31 cellular contexts compared by ENCODE assay signal in genomic region chr3:45362161-45362560, GRCh38.
"Had no signal": no experiment of that assay in that cellular context is flagged by ENCODE, and none has a peak within 500 bp of the region (broad histone marks: within the 10 kb centered on the region; RNA-seq: fewer than 3 reads in every experiment).

No MANE protein-coding gene starts in this region.

- H3K27ac Mint-ChIP-seq: activated B cell treated with CpG ODN at 0.5 μM for 24 hours; activated CD4-positive, alpha-beta memory T cell treated with anti-CD3 and anti-CD28 coated beads, Interleukin-2, amount 10 ng/mL, durations not matched to agents 7 days and 5 days; activated CD4-positive, alpha-beta T cell treated with anti-CD3 and anti-CD28 coated beads, Interleukin-2, amount 10 ng/mL, durations not matched to agents 7 days and 5 days; activated CD8-positive, alpha-beta memory T cell treated with anti-CD3 and anti-CD28 coated beads, Interleukin-2, amount 10 ng/mL, durations not matched to agents 7 days and 5 days; activated CD8-positive, alpha-beta T cell treated with anti-CD3 and anti-CD28 coated beads, Interleukin-2, amount 10 ng/mL, durations not matched to agents 7 days and 5 days; activated naive CD4-positive, alpha-beta T cell treated with anti-CD3 and anti-CD28 coated beads, Interleukin-2, amount 50 U/mL, for 72 hours; activated naive CD8-positive, alpha-beta T cell treated with anti-CD3 and anti-CD28 coated beads for 36 hours; activated T-cell treated with anti-CD3 and anti-CD28 coated beads, Interleukin-2, amount 50 U/mL, for 24 hours; activated T-helper 2 cell treated with anti-CD3 and anti-CD28 coated beads, Interferon-gamma antibody, Interleukin-2, Interleukin-4, amounts not matched to agents 10 μg/mL and 5 μg/mL and 100 μg/mL, durations not matched to agents 14 hours and 24 hours and 36 hours; T-helper 1 cell treated with Interleukin-12 subunit alpha and Interleukin-12 subunit beta and Interleukin-4 antibody, amounts not matched to agents 30 μg/mL and 1 μg/mL, for 36 hours; T-helper 2 cell treated with Interferon-gamma antibody and Interleukin-4, amounts not matched to agents 5 μg/mL and 100 μg/mL, for 36 hours had no signal

- H3K4me3 Mint-ChIP-seq: activated B cell treated with CpG ODN at 0.5 μM for 24 hours; activated CD4-positive, alpha-beta memory T cell treated with anti-CD3 and anti-CD28 coated beads, Interleukin-2, amount 10 ng/mL, durations not matched to agents 7 days and 5 days; activated CD4-positive, alpha-beta T cell treated with anti-CD3 and anti-CD28 coated beads, Interleukin-2, amount 10 ng/mL, durations not matched to agents 7 days and 5 days; activated CD8-positive, alpha-beta memory T cell treated with anti-CD3 and anti-CD28 coated beads, Interleukin-2, amount 10 ng/mL, durations not matched to agents 7 days and 5 days; activated CD8-positive, alpha-beta T cell treated with anti-CD3 and anti-CD28 coated beads, Interleukin-2, amount 10 ng/mL, durations not matched to agents 7 days and 5 days; activated naive CD4-positive, alpha-beta T cell treated with anti-CD3 and anti-CD28 coated beads, Interleukin-2, amount 10 ng/mL, durations not matched to agents 7 days and 5 days; activated naive CD8-positive, alpha-beta T cell treated with anti-CD3 and anti-CD28 coated beads for 36 hours; activated T-cell treated with anti-CD3 and anti-CD28 coated beads, Interleukin-2, amount 50 U/mL, for 24 hours; T-helper 1 cell treated with Interleukin-12 subunit alpha and Interleukin-12 subunit beta and Interleukin-4 antibody, amounts not matched to agents 30 μg/mL and 1 μg/mL, for 36 hours; T-helper 2 cell treated with Interferon-gamma antibody and Interleukin-4, amounts not matched to agents 5 μg/mL and 100 μg/mL, for 36 hours had no signal

- H3K9me3 ChIP-seq: adrenal gland, body of pancreas, breast epithelium had no signal

- H3K36me3 ChIP-seq: adrenal gland, brain microvascular endothelial cell, breast epithelium had no signal

- H3K9me3 Mint-ChIP-seq: activated CD4-positive, alpha-beta memory T cell treated with anti-CD3 and anti-CD28 coated beads, Interleukin-2, amount 10 ng/mL, durations not matched to agents 7 days and 5 days; activated naive CD4-positive, alpha-beta T cell treated with anti-CD3 and anti-CD28 coated beads, Interleukin-2, amount 10 ng/mL, durations not matched to agents 7 days and 5 days; activated naive CD8-positive, alpha-beta T cell treated with anti-CD3 and anti-CD28 coated beads for 36 hours; activated T-cell treated with anti-CD3 and anti-CD28 coated beads, Interleukin-2, amount 50 U/mL, for 24 hours; activated T-helper 2 cell treated with anti-CD3 and anti-CD28 coated beads, Interferon-gamma antibody, Interleukin-2, Interleukin-4, amounts not matched to agents 10 μg/mL and 5 μg/mL and 100 μg/mL, durations not matched to agents 14 hours and 24 hours and 36 hours; T-helper 2 cell treated with Interferon-gamma antibody and Interleukin-4, amounts not matched to agents 5 μg/mL and 100 μg/mL, for 36 hours had no signal

- H3K4me1 ChIP-seq: adrenal gland, body of pancreas, breast epithelium had no signal

- DNase-seq: activated B cell treated with CpG ODN at 0.5 μM for 24 hours; activated CD4-positive, alpha-beta memory T cell treated with anti-CD3 and anti-CD28 coated beads, Interleukin-2, amount 10 ng/mL, durations not matched to agents 7 days and 5 days; activated CD4-positive, alpha-beta T cell treated with anti-CD3 and anti-CD28 coated beads for 4 hours; activated CD4-positive, alpha-beta T cell treated with anti-CD3 and anti-CD28 coated beads, Interleukin-2, amount 10 ng/mL, durations not matched to agents 7 days and 5 days; activated CD4-positive, alpha-beta T cell treated with anti-CD3 and anti-CD28 coated beads, Interleukin-2, amount 50 U/mL, for 48 hours; activated CD4-positive, CD25-positive, alpha-beta regulatory T cell treated with anti-CD3 and anti-CD28 coated beads, Interleukin-2, amount 50 U/mL, for 72 hours; activated CD8-positive, alpha-beta memory T cell treated with anti-CD3 and anti-CD28 coated beads for 24 hours; activated CD8-positive, alpha-beta memory T cell treated with anti-CD3 and anti-CD28 coated beads, Interleukin-2, amount 10 ng/mL, durations not matched to agents 7 days and 5 days; activated CD8-positive, alpha-beta memory T cell treated with anti-CD3 and anti-CD28 coated beads, Interleukin-2, amount 50 U/mL, for 48 hours; activated CD8-positive, alpha-beta T cell treated with anti-CD3 and anti-CD28 coated beads, Interleukin-2, amount 10 ng/mL, durations not matched to agents 7 days and 5 days; activated effector memory CD4-positive, alpha-beta T cell treated with Interleukin-2 at 50 U/mL for 16 hours; activated gamma-delta T cell; activated naive CD4-positive, alpha-beta T cell treated with anti-CD3 and anti-CD28 coated beads, Interleukin-2, amount 10 ng/mL, durations not matched to agents 7 days and 5 days; activated naive CD4-positive, alpha-beta T cell treated with Interleukin-2 at 50 U/mL for 16 hours; activated naive CD8-positive, alpha-beta T cell treated with anti-CD3 and anti-CD28 coated beads for 36 hours; activated T-cell treated with anti-CD3 and anti-CD28 coated beads, Interleukin-2, amount 50 U/mL, for 24 hours; activated T-cell treated with anti-CD3 and anti-CD28 coated beads, Interleukin-2, amount 50 U/mL, for 48 hours; amniotic stem cell; brain microvascular endothelial cell; central memory CD4-positive, alpha-beta T cell; T-helper 1 cell; T-helper 2 cell; T-helper 9 cell had no signal

- H3K4me3 ChIP-seq: adrenal gland, body of pancreas, breast epithelium had no signal

- H3K36me3 Mint-ChIP-seq: activated naive CD4-positive, alpha-beta T cell treated with anti-CD3 and anti-CD28 coated beads, Interleukin-2, amount 10 ng/mL, durations not matched to agents 7 days and 5 days; activated naive CD4-positive, alpha-beta T cell treated with anti-CD3 and anti-CD28 coated beads, Interleukin-2, amount 50 U/mL, for 72 hours had no signal

- H3K27me3 ChIP-seq: adrenal gland, body of pancreas, brain microvascular endothelial cell, breast epithelium had no signal

- H3K27ac ChIP-seq: adrenal gland, body of pancreas, brain microvascular endothelial cell, breast epithelium, VCaP had no signal

- H3K4me1 Mint-ChIP-seq: activated B cell treated with CpG ODN at 0.5 μM for 24 hours; activated CD4-positive, alpha-beta memory T cell treated with anti-CD3 and anti-CD28 coated beads, Interleukin-2, amount 10 ng/mL, durations not matched to agents 7 days and 5 days; activated CD8-positive, alpha-beta memory T cell treated with anti-CD3 and anti-CD28 coated beads, Interleukin-2, amount 10 ng/mL, durations not matched to agents 7 days and 5 days; activated naive CD4-positive, alpha-beta T cell treated with anti-CD3 and anti-CD28 coated beads, Interleukin-2, amount 10 ng/mL, durations not matched to agents 7 days and 5 days; activated naive CD8-positive, alpha-beta T cell treated with anti-CD3 and anti-CD28 coated beads for 36 hours had no signal
